Comparison of ENCODE assay signal across 36 cellular contexts in genomic region chr11:60338053-60338452, GRCh38. TPM values are rescaled to one million over a fixed set of nuclear protein-coding genes. Genes with fewer than 3 reads are reported as not detected.
"Had no signal": no experiment of that assay in that cellular context is flagged by ENCODE, and none has a peak within 500 bp of the region (broad histone marks: within the 10 kb centered on the region; RNA-seq: fewer than 3 reads in every experiment).

No MANE protein-coding gene starts in this region.

- H3K36me3 Mint-ChIP-seq: immature natural killer cell; naive thymus-derived CD8-positive, alpha-beta T cell; type B pancreatic cell had no signal

- H3K4me3 Mint-ChIP-seq: immature natural killer cell; naive thymus-derived CD8-positive, alpha-beta T cell; nephron; neural crest cell; stimulated activated naive CD8-positive, alpha-beta T cell treated with anti-CD3 and anti-CD28 coated beads, Interleukin-15, Interleukin-2, amounts not matched to agents 100 ng/mL and 50 ng/mL, for 24 hours; type B pancreatic cell had no signal

- H3K4me3 ChIP-seq: left lung, lower lobe of right lung, right atrium auricular region, right lobe of liver, smooth muscle cell, suprapubic skin, thoracic aorta, tibial nerve, uterus had no signal

- H3K9me3 Mint-ChIP-seq: immature natural killer cell; naive thymus-derived CD8-positive, alpha-beta T cell; nephron; neural crest cell; stimulated activated naive CD8-positive, alpha-beta T cell treated with anti-CD3 and anti-CD28 coated beads, Interleukin-15, Interleukin-2, amounts not matched to agents 100 ng/mL and 50 ng/mL, for 24 hours; type B pancreatic cell had no signal

- H3K9me3 ChIP-seq: left lung, lower lobe of right lung, neutrophil, right atrium auricular region, right lobe of liver, suprapubic skin, thoracic aorta, tibial nerve, uterus had no signal

- H3K4me1 ChIP-seq: lower lobe of right lung, parathyroid adenoma, right atrium auricular region, right lobe of liver, suprapubic skin, tibial nerve, uterus had no signal

- DNase-seq: hypothalamus; immature natural killer cell; kidney; left colon; left lung; lower lobe of right lung; mammary epithelial cell; mesenchymal stem cell; naive thymus-derived CD8-positive, alpha-beta T cell; occipital lobe; right lobe of liver; stimulated activated CD4-positive, alpha-beta T cell treated with anti-CD3 and anti-CD28 coated beads, Interleukin-1b, Interleukin-23, amount 100 ng/mL, for 48 hours; stimulated activated CD4-positive, alpha-beta T cell treated with anti-CD3 and anti-CD28 coated beads, Interleukin-2, amount 100 ng/mL, for 48 hours; stimulated activated CD4-positive, alpha-beta T cell treated with anti-CD3 and anti-CD28 coated beads, Interleukin-4, amount 100 ng/mL, for 4 hours; stimulated activated CD8-positive, alpha-beta memory T cell treated with anti-CD3 and anti-CD28 coated beads, Interleukin-4, amount 100 ng/mL, for 48 hours; stimulated activated naive CD4-positive, alpha-beta T cell; uterus had no signal

- H3K27me3 ChIP-seq: left lung, neutrophil, right atrium auricular region, right lobe of liver, suprapubic skin, tibial nerve, uterus had no signal

- ATAC-seq: left colon; left lung; lower lobe of right lung; naive thymus-derived CD8-positive, alpha-beta T cell; right lobe of liver had no signal

- H2AFZ ChIP-seq: parathyroid adenoma had no signal

- H3K27me3 Mint-ChIP-seq: type B pancreatic cell had no signal

- H3K4me2 ChIP-seq: smooth muscle cell had no signal

- H3K79me2 ChIP-seq: parathyroid adenoma had no signal

- H3K27ac Mint-ChIP-seq: immature natural killer cell; naive thymus-derived CD8-positive, alpha-beta T cell; nephron; stimulated activated naive CD8-positive, alpha-beta T cell treated with anti-CD3 and anti-CD28 coated beads, Interleukin-15, Interleukin-2, amounts not matched to agents 100 ng/mL and 50 ng/mL, for 24 hours; type B pancreatic cell had no signal

- H3K36me3 ChIP-seq: left lung, lower lobe of right lung, neutrophil, right atrium auricular region, right lobe of liver, suprapubic skin, thoracic aorta, tibial nerve, uterus had no signal

- FAIRE-seq: islet of Langerhans, kidney had no signal

- H3K27ac ChIP-seq: left lung, lower lobe of right lung, neutrophil, parathyroid adenoma, right atrium auricular region, right lobe of liver, suprapubic skin, thoracic aorta, tibial nerve, uterus had no signal

- H3K4me1 Mint-ChIP-seq: immature natural killer cell; naive thymus-derived CD8-positive, alpha-beta T cell; nephron had no signal

- H3K9ac ChIP-seq: parathyroid adenoma had no signal

RNA-seq across cellular contexts. Expression of gene MS4A6E, which starts 11.0 kb away (rescaled TPM):
- total RNA-seq: left colon; lower lobe of right lung; mammary epithelial cell; mucosa of gallbladder; naive thymus-derived CD8-positive, alpha-beta T cell; neural crest cell; occipital lobe; osteocyte; posterior vena cava; pulmonary artery endothelial cell; renal cortical epithelial cell; right atrium auricular region; right lobe of liver; skeletal muscle tissue; smooth muscle cell; suprapubic skin; thoracic aorta; tibial nerve; ureter; uterus had no signal
- polyA plus RNA-seq: immature natural killer cell; mammary epithelial cell; naive thymus-derived CD8-positive, alpha-beta T cell; smooth muscle cell had no signal

RNA-seq across cellular contexts. Expression of gene MS4A7, which starts 40.3 kb away (rescaled TPM):
- total RNA-seq: mammary epithelial cell, neural crest cell, osteocyte, pulmonary artery endothelial cell, renal cortical epithelial cell, smooth muscle cell had no signal
- polyA plus RNA-seq: mammary epithelial cell, smooth muscle cell had no signal

RNA-seq across cellular contexts. Expression of gene MS4A4A, which starts 57.6 kb away (rescaled TPM):
- total RNA-seq: mammary epithelial cell, neural crest cell, osteocyte, pulmonary artery endothelial cell, renal cortical epithelial cell, smooth muscle cell had no signal
- polyA plus RNA-seq: mammary epithelial cell; naive thymus-derived CD8-positive, alpha-beta T cell; smooth muscle cell had no signal

RNA-seq across cellular contexts. Expression of gene MS4A14, which starts 58.2 kb away (rescaled TPM):
- total RNA-seq: mammary epithelial cell, neural crest cell, occipital lobe, osteocyte, pulmonary artery endothelial cell, renal cortical epithelial cell, smooth muscle cell had no signal
- polyA plus RNA-seq: immature natural killer cell; mammary epithelial cell; naive thymus-derived CD8-positive, alpha-beta T cell; smooth muscle cell had no signal
